In genomic region chr10:88113232-88113631, GRCh38 we compare ENCODE assay signal across 1 cellular context.
TF ChIP-seq lines count a peak whose summit lies in the region.

No MANE protein-coding gene starts in this region.

TF ChIP-seq in GM12878, 131 proteins besides CTCF, POLR2A, EP300 and RAD21 (continued from another document and continues in another):
- TF ChIP-seq ZNF24 (IDR thresholded peaks at IDR 0.05) (no peak), BMI1 (IDR thresholded peaks at IDR 0.05; ENCODE audit: borderline replicate concordance) (no peak), IKZF1 (conservative IDR thresholded peaks at IDR 0.05) (no peak; the same call in 1 of the 2 replicates), ZNF687 (IDR thresholded peaks at IDR 0.05) (peak; percentile 92), NR2C1 (IDR thresholded peaks at IDR 0.05) (no peak), PBX3 (IDR thresholded peaks at IDR 0.05; ENCODE audit: insufficient replicate concordance, low read depth, low read length) (no peak), ZNF592 (IDR thresholded peaks at IDR 0.05) (no peak), TAF1 (IDR thresholded peaks at IDR 0.05; ENCODE audit: borderline replicate concordance, low read depth, low read length) (no peak), E4F1 (IDR thresholded peaks at IDR 0.05; ENCODE audit: borderline replicate concordance, partially characterized antibody) (no peak), JUNB (IDR thresholded peaks at IDR 0.05) (no peak; the same call in 1 of the 2 replicates), RELB (IDR thresholded peaks at IDR 0.05; ENCODE audit: low read depth) (no peak), MXI1 (IDR thresholded peaks at IDR 0.05; ENCODE audit: low read depth, low read length) (no peak), CUX1 (IDR thresholded peaks at IDR 0.05; ENCODE audit: insufficient replicate concordance, low read depth, low read length) (no peak), SMAD1 (IDR thresholded peaks at IDR 0.05; ENCODE audit: low read depth, partially characterized antibody) (no peak), E2F8 (IDR thresholded peaks at IDR 0.05; ENCODE audit: low read depth, partially characterized antibody) (no peak), ZBTB33 (IDR thresholded peaks at IDR 0.05) (no peak), YY1 (IDR thresholded peaks at IDR 0.05; ENCODE audit: low read depth, low read length) (no peak), JUND (IDR thresholded peaks at IDR 0.05; ENCODE audit: low read depth, low read length) (no peak), SIX5 (IDR thresholded peaks at IDR 0.05; ENCODE audit: low read depth, low read length, severe bottlenecking) (no peak), FOXM1 (IDR thresholded peaks at IDR 0.05; ENCODE audit: low read depth, low read length) (no peak), BRCA1 (IDR thresholded peaks at IDR 0.05; ENCODE audit: low read depth, low read length) (no peak), CBX3 (IDR thresholded peaks at IDR 0.05; ENCODE audit: borderline replicate concordance, low read depth) (no peak), NKRF (conservative IDR thresholded peaks at IDR 0.05) (no peak), ESRRA (IDR thresholded peaks at IDR 0.05; ENCODE audit: low read length) (no peak), RFX5 (IDR thresholded peaks at IDR 0.05; ENCODE audit: low read depth, low read length) (no peak)
